21 cellular contexts compared by ENCODE assay signal in genomic region chr5:172633403-172633970, GRCh38. TPM values are rescaled to one million over a fixed set of nuclear protein-coding genes. Genes with fewer than 3 reads are reported as not detected.
DNase-seq lines count a peak whose midpoint lies in the region; ATAC-seq, FAIRE-seq and TF ChIP-seq lines count a peak whose summit lies in the region.
"Had no signal": no experiment of that assay in that cellular context is flagged by ENCODE, and none has a peak within 500 bp of the region (broad histone marks: within the 10 kb centered on the region; RNA-seq: fewer than 3 reads in every experiment).

No MANE protein-coding gene starts in this region.

- H3K9ac ChIP-seq in H9 (ENCODE audit: extremely low read depth, insufficient read length, low read length) = no peak overlapping the region
- no peak overlapping the region for H3K9ac ChIP-seq in H1 (replicated peaks in 1 of 4; ENCODE audit: extremely low read depth in 1 of 4, low read depth in 3 of 4, low read length in 3 of 4)

- no peaks in the 10 kb centered on the region for H3K23me2 ChIP-seq in H9 (ENCODE audit: insufficient read length, low read depth, low read length, poor library complexity, severe bottlenecking)
- no peaks in the 10 kb centered on the region for H3K23me2 ChIP-seq in H1 (ENCODE audit: low read depth, low read length)

- no peak for ATAC-seq in sciatic nerve
- no peak for ATAC-seq in stimulated activated effector memory CD8-positive, alpha-beta T cell treated with anti-CD3 and anti-CD28 coated beads, Interleukin-12 subunit alpha, Interleukin-12 subunit beta, amount 100 ng/mL, for 72 hours
- ATAC-seq: CD8-positive, alpha-beta T cell; GM23338 had no signal

- H3K18ac ChIP-seq in H9 (ENCODE audit: insufficient read length, low read depth, low read length) (no peak overlapping the region), H1 (ENCODE audit: extremely low read depth, low read length) (no peak overlapping the region)

- no peak for TF ChIP-seq RAD21 in H1 (IDR thresholded peaks at IDR 0.05 in 1 of 2, conservative IDR thresholded peaks at IDR 0.05 in 1 of 2; ENCODE audit: low read depth in 2 of 2, low read length in 2 of 2)

- H3K4ac ChIP-seq in H9 (ENCODE audit: low read depth, low read length) = no peak overlapping the region
- H3K4ac ChIP-seq in H1 (replicated peaks; ENCODE audit: insufficient read length, low read depth, low read length) = no peak overlapping the region

- no peak overlapping the region for H2BK12ac ChIP-seq in H9 (ENCODE audit: insufficient read length, low read depth, low read length)
- no peak overlapping the region for H2BK12ac ChIP-seq in H1 (ENCODE audit: low read depth, low read length)

- H3K9me3 Mint-ChIP-seq in activated T-cell treated with anti-CD3 and anti-CD28 coated beads, Interleukin-2, amount 50 U/mL, for 24 hours = no peaks in the 10 kb centered on the region
- H3K9me3 Mint-ChIP-seq in H9 = no peaks in the 10 kb centered on the region
- no peaks in the 10 kb centered on the region for H3K9me3 Mint-ChIP-seq in stimulated activated effector memory CD8-positive, alpha-beta T cell treated with anti-CD3 and anti-CD28 coated beads, Interleukin-12 subunit alpha, Interleukin-12 subunit beta, amount 100 ng/mL, for 72 hours
- H3K9me3 Mint-ChIP-seq: CD14-positive monocyte; CD8-positive, alpha-beta T cell; GM23338; HFFc6 had no signal

- H3K23ac ChIP-seq in H9 (ENCODE audit: insufficient read length, low read depth, low read length) (no peak overlapping the region), H1 (ENCODE audit: insufficient read length) (no peak overlapping the region)

- no peak overlapping the region for H3T11ph ChIP-seq in H9 (ENCODE audit: low read length)

- POLR2A ChIA-PET in H1 (lab: Charles Lee; ENCODE audit: partially characterized antibody) = interaction anchor here (0.6 kb wide), 1 partner anchor 180 kb away, joined by 3 read pairs; no protein-coding TSS in a partner anchor

- H2BK120ac ChIP-seq in H9 (ENCODE audit: low read depth, low read length, poor library complexity, severe bottlenecking) (no peak overlapping the region), H1 (replicated peaks; ENCODE audit: low read depth, low read length) (no peak overlapping the region)

- H3K27me3 Mint-ChIP-seq in activated T-cell treated with anti-CD3 and anti-CD28 coated beads, Interleukin-2, amount 50 U/mL, for 24 hours = peaks cover 5% of the 10 kb centered on the region
- peaks cover 14% of the 10 kb centered on the region for H3K27me3 Mint-ChIP-seq in H9 (ENCODE audit: low read depth)

- no peaks in the 10 kb centered on the region for H3K36me3 Mint-ChIP-seq in activated T-cell treated with anti-CD3 and anti-CD28 coated beads, Interleukin-2, amount 50 U/mL, for 24 hours (ENCODE audit: low read depth)
- no peaks in the 10 kb centered on the region; a peak in 1 of 7 replicates for H3K36me3 Mint-ChIP-seq in H9 (ENCODE audit: insufficient read depth in 1 of 3, low read depth in 3 of 3)
- no peaks in the 10 kb centered on the region for H3K36me3 Mint-ChIP-seq in stimulated activated effector memory CD8-positive, alpha-beta T cell treated with anti-CD3 and anti-CD28 coated beads, Interleukin-12 subunit alpha, Interleukin-12 subunit beta, amount 100 ng/mL, for 72 hours
- H3K36me3 Mint-ChIP-seq: CD14-positive monocyte; CD8-positive, alpha-beta T cell had no signal

- H3K56ac ChIP-seq in H9 (ENCODE audit: insufficient read length, low read depth, low read length) (no peak overlapping the region), H1 (replicated peaks; ENCODE audit: insufficient read length, low read depth, low read length) (no peak overlapping the region)

- intact Hi-C loops in sciatic nerve (cut with DNase I) = no loop called here

- H4K91ac ChIP-seq in H9 (ENCODE audit: insufficient read length, low read depth, low read length) (no peak overlapping the region), H1 (replicated peaks; ENCODE audit: insufficient read length, low read length) (no peak overlapping the region)

- H3K4me3 ChIP-seq in H1 (ENCODE audit: extremely low read depth in 1 of 4, insufficient read depth in 2 of 4, low read depth in 3 of 4, low read length in 4 of 4) = no peak overlapping the region
- H3K4me3 ChIP-seq: GM23338, HAP-1 had no signal

- H3K14ac ChIP-seq in H9 (ENCODE audit: insufficient read depth, low read length) (no peak overlapping the region), H1 (ENCODE audit: insufficient read length) (no peak overlapping the region)

- no peak overlapping the region for H3K4me3 Mint-ChIP-seq in activated T-cell treated with anti-CD3 and anti-CD28 coated beads, Interleukin-2, amount 50 U/mL, for 24 hours
- no peak overlapping the region for H3K4me3 Mint-ChIP-seq in H9
- no peak overlapping the region for H3K4me3 Mint-ChIP-seq in stimulated activated effector memory CD8-positive, alpha-beta T cell treated with anti-CD3 and anti-CD28 coated beads, Interleukin-12 subunit alpha, Interleukin-12 subunit beta, amount 100 ng/mL, for 72 hours
- H3K4me3 Mint-ChIP-seq: CD14-positive monocyte; CD8-positive, alpha-beta T cell; GM23338; HFFc6 had no signal

- H3K27ac ChIP-seq in H9 (ENCODE audit: insufficient read length, low read depth, low read length) (no peak overlapping the region), H1 (ENCODE audit: low read depth, low read length) (no peak overlapping the region)
- H3K27ac ChIP-seq: 22Rv1, HL-60 had no signal

- no peaks in the 10 kb centered on the region for H3K4me1 Mint-ChIP-seq in activated T-cell treated with anti-CD3 and anti-CD28 coated beads, Interleukin-2, amount 50 U/mL, for 24 hours (ENCODE audit: low read depth)
- peaks cover 24 to 28% of the 10 kb centered on the region in 2 experiments for H3K4me1 Mint-ChIP-seq in H9
- no peaks in the 10 kb centered on the region for H3K4me1 Mint-ChIP-seq in stimulated activated effector memory CD8-positive, alpha-beta T cell treated with anti-CD3 and anti-CD28 coated beads, Interleukin-12 subunit alpha, Interleukin-12 subunit beta, amount 100 ng/mL, for 72 hours

- H4K5ac ChIP-seq in H9 (ENCODE audit: insufficient read length, low read depth, low read length) (no peak overlapping the region), H1 (ENCODE audit: insufficient read length, low read depth, low read length) (no peak overlapping the region)

- FAIRE-seq in H1 (lab: Jason Lieb, UNC) (no peak), GM12892 (lab: Jason Lieb, UNC) (no peak)
- FAIRE-seq: D721Med, G401.6, GM12891 had no signal

- H3K36me3 ChIP-seq in H1 (ENCODE audit: control insufficient read depth in 2 of 4, insufficient read depth in 4 of 4, low read length in 3 of 4) = no peaks in the 10 kb centered on the region
- H3K36me3 ChIP-seq: HAP-1 had no signal

- H3K79me1 ChIP-seq in H9 (ENCODE audit: insufficient read depth, low read depth, low read length, poor library complexity, severe bottlenecking) (no peaks in the 10 kb centered on the region), H1 (ENCODE audit: low read depth, low read length) (no peaks in the 10 kb centered on the region)

- CTCF ChIA-PET in H1 (lab: Charles Lee; ENCODE audit: partially characterized antibody) = interaction anchor here (1.6 kb wide), 1 partner anchor 33 kb away, joined by 4 read pairs; no protein-coding TSS in a partner anchor

- H3K27ac Mint-ChIP-seq in activated T-cell treated with anti-CD3 and anti-CD28 coated beads, Interleukin-2, amount 50 U/mL, for 24 hours = no peak overlapping the region
- H3K27ac Mint-ChIP-seq in H9 = no peak overlapping the region
- no peak overlapping the region for H3K27ac Mint-ChIP-seq in stimulated activated effector memory CD8-positive, alpha-beta T cell treated with anti-CD3 and anti-CD28 coated beads, Interleukin-12 subunit alpha, Interleukin-12 subunit beta, amount 100 ng/mL, for 72 hours
- H3K27ac Mint-ChIP-seq: CD8-positive, alpha-beta T cell; GM23338; HFFc6 had no signal

- H3K27me3 ChIP-seq in H9 (ENCODE audit: insufficient read depth, low read length) (no peaks in the 10 kb centered on the region), H1 (replicated peaks in 1 of 4; ENCODE audit: control insufficient read depth in 3 of 4, extremely low read depth in 1 of 4, insufficient read depth in 3 of 4, low read length in 3 of 4) (no peaks in the 10 kb centered on the region; a peak in 2 of 7 replicates)

- H2BK5ac ChIP-seq in H9 (ENCODE audit: insufficient read length, low read length) = no peak overlapping the region
- H2BK5ac ChIP-seq in H1 (ENCODE audit: low read depth, low read length) = no peak overlapping the region

- no peak overlapping the region for H2AK5ac ChIP-seq in H9 (ENCODE audit: insufficient read length, low read length)
- no peak overlapping the region for H2AK5ac ChIP-seq in H1 (ENCODE audit: low read depth, low read length)

- H3K9me3 ChIP-seq in H9 (ENCODE audit: control insufficient read depth, low read depth, low read length) (no peaks in the 10 kb centered on the region), H1 (ENCODE audit: insufficient read depth in 2 of 2, low read depth in 1 of 2, low read length in 1 of 2) (no peaks in the 10 kb centered on the region)
- H3K9me3 ChIP-seq: HAP-1 had no signal

- H4K8ac ChIP-seq in H9 (replicated peaks; ENCODE audit: insufficient read length, low read depth, low read length) = no peak overlapping the region
- no peak overlapping the region for H4K8ac ChIP-seq in H1 (ENCODE audit: extremely low read depth, insufficient read depth, low read length)

- TF ChIP-seq POLR2A in H1 (IDR thresholded peaks at IDR 0.05; ENCODE audit: control extremely low read depth in 1 of 2, low read depth in 2 of 2, low read length in 2 of 2) (no peak), GM12892 (IDR thresholded peaks at IDR 0.05; ENCODE audit: low read depth, low read length) (no peak)

- H4K20me1 ChIP-seq in H9 (ENCODE audit: control insufficient read depth, insufficient read depth, insufficient read length) (no peaks in the 10 kb centered on the region), H1 (replicated peaks in 1 of 2; ENCODE audit: control insufficient read depth in 1 of 2, insufficient read depth in 2 of 2, low read length in 2 of 2) (no peaks in the 10 kb centered on the region)

- H2AFZ ChIP-seq in H9 (ENCODE audit: low read length) (no peak overlapping the region), H1 (ENCODE audit: low read length) (no peak overlapping the region)
- H2AFZ ChIP-seq: GM23338 had no signal

- H3K79me2 ChIP-seq in H9 (ENCODE audit: insufficient read depth, low read length) = no peaks in the 10 kb centered on the region
- no peaks in the 10 kb centered on the region for H3K79me2 ChIP-seq in H1 (ENCODE audit: control insufficient read depth in 1 of 2, insufficient read depth in 2 of 2, low read length in 2 of 2)

- TF ChIP-seq CTCF in H9 (conservative IDR thresholded peaks at IDR 0.05) = no peak
- TF ChIP-seq CTCF in H1 (IDR thresholded peaks at IDR 0.05; ENCODE audit: control extremely low read depth in 1 of 3, insufficient read depth in 1 of 3, low read depth in 1 of 3, low read length in 3 of 3) = no peak

- no peak for TF ChIP-seq EP300 in H1 (IDR thresholded peaks at IDR 0.05; ENCODE audit: borderline replicate concordance in 1 of 2, low read depth in 2 of 2, low read length in 2 of 2)

- no CpG with 5 or more reads among the region's 3 CpGs for WGBS in H9 (ENCODE audit: extremely low coverage, insufficient read length, low lambda C conversion rate)
- WGBS in H1 (ENCODE audit: extremely low coverage in 1 of 2, insufficient coverage in 1 of 2, insufficient read length in 1 of 2, insufficient replicate concordance in 2 of 2, low coverage in 1 of 2, low lambda C conversion rate in 2 of 2, missing lambda C conversion rate in 1 of 2), 2 experiments = 77% methylated on average over 3 of the region's 3 CpGs; no CpG with 5 or more reads in 1 of the 2 experiments

- DNase-seq in activated T-cell treated with anti-CD3 and anti-CD28 coated beads, Interleukin-2, amount 50 U/mL, for 24 hours = peak; percentile 18
- DNase-seq in activated T-cell treated with anti-CD3 and anti-CD28 coated beads, Interleukin-2, amount 50 U/mL, for 1 hour = no peak
- DNase-seq in H9 = peak; percentile 11
- no peak for DNase-seq in H1 (ENCODE audit: low read depth in 1 of 2, low spot score in 2 of 2)
- DNase-seq in sciatic nerve (ENCODE audit: low spot score) = peak; percentile 33
- DNase-seq in stimulated activated effector memory CD8-positive, alpha-beta T cell treated with anti-CD3 and anti-CD28 coated beads, Interleukin-12 subunit alpha, Interleukin-12 subunit beta, amount 100 ng/mL, for 72 hours (ENCODE audit: low spot score in 2 of 2) = no peak
- DNase-seq in GM12892 (ENCODE audit: insufficient read length) = no peak
- DNase-seq: CD8-positive, alpha-beta T cell; COR-L47; DMS153; DMS79 treated with DMSO at 0.1 percent for 48 hours; EL; HFFc6 had no signal

- H2BK15ac ChIP-seq in H9 (ENCODE audit: low read depth, low read length) = no peak overlapping the region
- no peak overlapping the region for H2BK15ac ChIP-seq in H1 (ENCODE audit: low read length)

- no peak overlapping the region for H3K4me2 ChIP-seq in H9 (ENCODE audit: insufficient read depth, insufficient read length, low read length)
- H3K4me2 ChIP-seq in H1 (ENCODE audit: insufficient read depth in 1 of 2, low read depth in 2 of 2, low read length in 2 of 2) = no peak overlapping the region
- H3K4me2 ChIP-seq: GM23338 had no signal

- H2BK20ac ChIP-seq in H9 (ENCODE audit: low read depth, low read length, poor library complexity, severe bottlenecking) = no peak overlapping the region
- no peak overlapping the region for H2BK20ac ChIP-seq in H1 (ENCODE audit: low read length)

- peaks cover 4% of the 10 kb centered on the region; the same call in 1 of the 2 replicates for H3K4me1 ChIP-seq in H9 (ENCODE audit: insufficient read depth, low read length)
- H3K4me1 ChIP-seq in H1 (replicated peaks in 1 of 4; ENCODE audit: control insufficient read depth in 3 of 4, insufficient read depth in 4 of 4, low read length in 3 of 4) = peaks cover 0 to 6% (median under 1%) of the 10 kb centered on the region in 4 experiments; a peak in 2 of 7 replicates
- H3K4me1 ChIP-seq: HAP-1 had no signal

RNA-seq across cellular contexts. Expression of gene NEURL1B, which starts 7.6 kb away (rescaled TPM):
- total RNA-seq in H9 (2021) = 3.6 TPM in 2 replicates
- total RNA-seq in H1 (2021; fragmentation: NEBNext Ultra II Directional; extraction: Animal tissue kit (Norgen Biotek cat#: 25700)) = 5.7 and 6.1 TPM in 2 replicates
- polyA plus RNA-seq in H1 (2011; rRNA removed) = 3.3 and 5.4 TPM in 2 replicates
- 4.8 TPM for polyA plus RNA-seq in H1 (2011; cell fraction: cytosol; rRNA removed)
- 15.7 TPM for polyA plus RNA-seq in H1 (2011; cell fraction: nucleus; rRNA removed)
- 4.5 to 5.3 TPM (median 4.5 TPM) in 4 replicates for polyA plus RNA-seq in H1 (2012, experiment 1 of 2)
- polyA plus RNA-seq in H1 (2012, experiment 2 of 2) = 4.2 TPM
- 2.9 TPM for polyA plus RNA-seq in H1 (2013, experiment 1 of 2)
- polyA plus RNA-seq in H1 (2013, experiment 2 of 2) = 2.8 TPM
- 3.9 and 4.0 TPM in 2 replicates for polyA minus RNA-seq in H1 (2011; rRNA and poly(A)+ RNA removed)
- polyA minus RNA-seq in H1 (2011; cell fraction: cytosol; rRNA and poly(A)+ RNA removed) = 5.5 TPM
- 4.4 TPM for polyA minus RNA-seq in H1 (2011; cell fraction: nucleus; rRNA and poly(A)+ RNA removed)
- total RNA-seq in sciatic nerve = 53.7 TPM
- polyA plus RNA-seq in GM12892 (2012; ENCODE audit: missing spikeins) = 0.25 TPM
- polyA plus RNA-seq: CD14-positive monocyte had no signal

Comparison
In these comparisons a context has a peak if more than half of its experiments do, and no peak if none do; other contexts are left out.
1. DNase-seq: peak in activated T-cell treated with anti-CD3 and anti-CD28 coated beads, Interleukin-2, amount 50 U/mL, for 24 hours (single experiment), H9 (single experiment) and sciatic nerve (single experiment); none in activated T-cell treated with anti-CD3 and anti-CD28 coated beads, Interleukin-2, amount 50 U/mL, for 1 hour (single experiment), H1 (0 of 2), stimulated activated effector memory CD8-positive, alpha-beta T cell treated with anti-CD3 and anti-CD28 coated beads, Interleukin-12 subunit alpha, Interleukin-12 subunit beta, amount 100 ng/mL, for 72 hours (0 of 2) and GM12892 (single experiment).